ENCODE assay signal across 18 cellular contexts in the genomic region with DNA sequence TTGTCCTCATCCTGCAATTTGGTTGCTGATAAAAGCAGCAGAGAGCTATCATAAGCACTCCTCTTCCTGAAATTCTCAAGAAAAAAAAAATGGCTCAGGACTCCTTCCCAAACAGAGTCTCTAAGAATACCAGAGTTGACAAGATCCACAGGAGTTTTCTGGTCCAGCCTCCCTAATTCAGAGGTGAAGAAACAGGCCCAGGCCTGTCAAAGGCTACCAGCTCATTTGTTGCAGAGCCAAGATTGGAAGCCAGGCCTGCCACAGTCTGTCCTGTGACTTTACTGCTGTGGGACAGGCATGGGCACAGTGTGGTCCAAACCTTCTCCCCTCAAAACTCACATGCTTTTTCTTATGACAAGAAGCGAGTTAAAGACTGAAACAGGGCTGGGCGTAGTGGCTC. TPM values are rescaled to one million over a fixed set of nuclear protein-coding genes. Genes with fewer than 3 reads are reported as not detected.
DNase-seq lines count a peak whose midpoint lies in the region; ATAC-seq, FAIRE-seq and TF ChIP-seq lines count a peak whose summit lies in the region.
"Had no signal": no experiment of that assay in that cellular context is flagged by ENCODE, and none has a peak within 500 bp of the region (broad histone marks: within the 10 kb centered on the region; RNA-seq: fewer than 3 reads in every experiment).

No MANE protein-coding gene starts in this region.

- H3K9ac ChIP-seq in subcutaneous abdominal adipose tissue (ENCODE audit: low read length in 5 of 5), result no peak overlapping the region
- H3K9ac ChIP-seq: BLaER1, GM23248 had no signal

- POLR2A ChIA-PET in RWPE1 (lab: Yijun Ruan, JAX; ENCODE audit: low non-redundant PET), result no interaction called here

- H3K27ac ChIP-seq in RWPE1, result peak overlapping the region; percentile 59
- peak overlapping the region; percentile 8 for H3K27ac ChIP-seq in subcutaneous abdominal adipose tissue (ENCODE audit: low read depth, low read length)
- H3K27ac ChIP-seq: BLaER1, GM23248 had no signal

- H3K27me3 ChIP-seq in bronchial epithelial cell (ENCODE audit: control insufficient read depth, insufficient read depth, low read length), result no peaks in the 10 kb centered on the region
- H3K27me3 ChIP-seq in subcutaneous abdominal adipose tissue (ENCODE audit: control insufficient read depth in 5 of 5, insufficient read depth in 4 of 5, low read length in 5 of 5), result no peaks in the 10 kb centered on the region
- H3K27me3 ChIP-seq: BLaER1 had no signal

- ATAC-seq in esophagus mucosa, result peak; percentile 42

- TF ChIP-seq CTCF in RWPE1 (conservative IDR thresholded peaks at IDR 0.05; ENCODE audit: low read depth), result no peak
- TF ChIP-seq CTCF in bronchial epithelial cell (IDR thresholded peaks at IDR 0.05; ENCODE audit: insufficient read depth, low read length, severe bottlenecking), result no peak

- H3K36me3 ChIP-seq in bronchial epithelial cell (ENCODE audit: control insufficient read depth, insufficient read depth, low read length) (peaks cover 7% of the 10 kb centered on the region), subcutaneous abdominal adipose tissue (ENCODE audit: control insufficient read depth in 5 of 5, insufficient read depth in 5 of 5, low read length in 5 of 5) (peaks cover 55 to 92% (median 85%) of the 10 kb centered on the region in 5 donors)
- H3K36me3 ChIP-seq: HAP-1 had no signal

- H3K4me3 ChIP-seq in bronchial epithelial cell (ENCODE audit: low read depth, low read length), result no peak overlapping the region
- no peak overlapping the region for H3K4me3 ChIP-seq in subcutaneous abdominal adipose tissue (ENCODE audit: low read depth in 1 of 5, low read length in 5 of 5)
- H3K4me3 ChIP-seq: BLaER1, GM23248, HAP-1 had no signal

- DNase-seq in RWPE1 (ENCODE audit: low spot score) (peak; percentile 30), bronchial epithelial cell (ENCODE audit: low read depth) (peak; percentile 63), glomerular visceral epithelial cell (ENCODE audit: extremely low spot score) (no peak), superior temporal gyrus (ENCODE audit: extremely low spot score) (no peak)
- DNase-seq in activated T-cell treated with anti-CD3 and anti-CD28 coated beads, Interleukin-2, amount 50 U/mL, for 1 hour, result no peak
- DNase-seq: 8988T; CD4-positive, alpha-beta memory T cell; DMS153; DMS79; GDM1; GM23248 had no signal

- H3K9me3 ChIP-seq in subcutaneous abdominal adipose tissue (ENCODE audit: control insufficient read depth in 5 of 5, low read length in 5 of 5), result no peaks in the 10 kb centered on the region
- H3K9me3 ChIP-seq: BLaER1, HAP-1 had no signal

- CTCF ChIA-PET in RWPE1 (lab: Yijun Ruan, JAX), result interaction anchor here (0.7 kb wide), 1 partner anchor 398 kb away, joined by 7 read pairs; no protein-coding TSS in a partner anchor

- H3K4me1 ChIP-seq in subcutaneous abdominal adipose tissue (ENCODE audit: control insufficient read depth in 5 of 5, insufficient read depth in 5 of 5, low read length in 5 of 5), result peaks cover 0 to 33% (median 7%) of the 10 kb centered on the region in 5 donors
- H3K4me1 ChIP-seq: BLaER1, HAP-1 had no signal

- FAIRE-seq in bronchial epithelial cell (lab: Jason Lieb, UNC), result no peak
- FAIRE-seq: GM12892, GM18507, HTR-8/SVneo had no signal

RNA-seq across cellular contexts. Expression of gene NIPSNAP3B, which starts 41.5 kb away (rescaled TPM):
- total RNA-seq in bronchial epithelial cell (0.26 and 0.51 TPM in 2 replicates), esophagus mucosa (0.76 TPM)

RNA-seq across cellular contexts. Expression of gene NIPSNAP3A, which starts 58.0 kb away (rescaled TPM):
- 26.9 and 30.6 TPM in 2 replicates for total RNA-seq in bronchial epithelial cell
- total RNA-seq in esophagus mucosa, result 22.9 TPM

Comparison
In these comparisons a context has a peak if more than half of its experiments do, and no peak if none do; other contexts are left out.
1. DNase-seq: peak in RWPE1 (single experiment) and bronchial epithelial cell (single experiment); none in activated T-cell treated with anti-CD3 and anti-CD28 coated beads, Interleukin-2, amount 50 U/mL, for 1 hour (single experiment), glomerular visceral epithelial cell (single experiment) and superior temporal gyrus (single experiment).